Comparison of ENCODE assay signal across 1 cellular context in genomic region chr7:31006864-31007263, GRCh38.
TF ChIP-seq lines count a peak whose summit lies in the region.

No MANE protein-coding gene starts in this region.

TF ChIP-seq in H1, 55 proteins besides CTCF, POLR2A, EP300 and RAD21:
- no peak for TF ChIP-seq EZH2 (IDR thresholded peaks at IDR 0.05; ENCODE audit: low read depth, low read length, severe bottlenecking)
- no peak for TF ChIP-seq BACH1 (IDR thresholded peaks at IDR 0.05; ENCODE audit: low read length)
- TF ChIP-seq CBX5 (IDR thresholded peaks at IDR 0.05; ENCODE audit: low read depth, low read length): no peak
- TF ChIP-seq JUND (IDR thresholded peaks at IDR 0.05; ENCODE audit: low read length): no peak
- no peak for TF ChIP-seq CBX8 (IDR thresholded peaks at IDR 0.05; ENCODE audit: borderline replicate concordance, low read depth, low read length)
- no peak for TF ChIP-seq CHD2 (IDR thresholded peaks at IDR 0.05; ENCODE audit: low read length)
- TF ChIP-seq RFX5 (IDR thresholded peaks at IDR 0.05; ENCODE audit: borderline replicate concordance, low read depth, low read length): no peak
- TF ChIP-seq KDM5A (IDR thresholded peaks at IDR 0.05; ENCODE audit: low read length): no peak
- TF ChIP-seq SP4 (IDR thresholded peaks at IDR 0.05; ENCODE audit: low read length): no peak
- TF ChIP-seq TBP (IDR thresholded peaks at IDR 0.05; ENCODE audit: low read depth, low read length): no peak
- no peak for TF ChIP-seq TEAD4 (IDR thresholded peaks at IDR 0.05; ENCODE audit: low read depth, low read length)
- TF ChIP-seq SP1 (IDR thresholded peaks at IDR 0.05; ENCODE audit: low read depth, low read length): no peak
- TF ChIP-seq ASH2L (IDR thresholded peaks at IDR 0.05; ENCODE audit: low read length): no peak
- TF ChIP-seq EGR1 (IDR thresholded peaks at IDR 0.05; ENCODE audit: borderline replicate concordance, low read depth, low read length): no peak
- TF ChIP-seq MAFK (IDR thresholded peaks at IDR 0.05; ENCODE audit: low read depth, low read length): no peak
- no peak for TF ChIP-seq CHD7 (IDR thresholded peaks at IDR 0.05; ENCODE audit: insufficient replicate concordance, low read length)
- TF ChIP-seq SIRT6 (IDR thresholded peaks at IDR 0.05; ENCODE audit: low read length): no peak
- no peak for TF ChIP-seq KDM1A (IDR thresholded peaks at IDR 0.05; ENCODE audit: borderline replicate concordance, low read length)
- no peak for TF ChIP-seq SIN3A (conservative IDR thresholded peaks at IDR 0.05 in 1 of 2, IDR thresholded peaks at IDR 0.05 in 1 of 2; ENCODE audit: low read depth in 1 of 2, low read length in 2 of 2)
